In genomic region chr2:37570773-37571570, GRCh38 we compare ENCODE assay signal across 8 cellular contexts.
DNase-seq lines count a peak whose midpoint lies in the region; ATAC-seq and TF ChIP-seq lines count a peak whose summit lies in the region.

No MANE protein-coding gene starts in this region.

- H3K36me3 ChIP-seq in MG63 (no peaks in the 10 kb centered on the region), testis (ENCODE audit: low read depth, missing control alignments) (no peaks in the 10 kb centered on the region)

- no peaks in the 10 kb centered on the region for H3K9me3 Mint-ChIP-seq in type B pancreatic cell

- no peak for TF ChIP-seq POLR2A in GM18505 (IDR thresholded peaks at IDR 0.05; ENCODE audit: borderline replicate concordance, extremely low read depth, insufficient read depth, insufficient read length)
- no peak for TF ChIP-seq POLR2A in testis (IDR thresholded peaks at IDR 0.05)

- WGBS in testis, 2 donors: 83 to 89% methylated on average over 6 of the region's 6 CpGs

- H3K4me3 ChIP-seq in MG63 (no peak overlapping the region), testis (no peak overlapping the region)

- intact Hi-C loops in testis (cut with DNase I; ENCODE audit: low total_unique reads): no loop called here

- H3K27me3 ChIP-seq in MG63 (no peaks in the 10 kb centered on the region), testis (no peaks in the 10 kb centered on the region)

- no peaks in the 10 kb centered on the region for H3K36me3 Mint-ChIP-seq in type B pancreatic cell

- no peak for TF ChIP-seq CTCF in type B pancreatic cell (conservative IDR thresholded peaks at IDR 0.05)
- TF ChIP-seq CTCF in testis (IDR thresholded peaks at IDR 0.05): no peak

- H3K27ac ChIP-seq in testis: peak overlapping the region in 1 of 2 donors; percentile 64

- H3K4me3 Mint-ChIP-seq in type B pancreatic cell: no peak overlapping the region

- DNase-seq in MG63 (peak; percentile 87), foreskin melanocyte (peak; percentile 78), type B pancreatic cell (ENCODE audit: extremely low spot score, unreplicated experiment) (no peak), cerebellar cortex (ENCODE audit: low spot score) (no peak), testis (no peak)
- DNase-seq in effector CD4-positive, alpha-beta T cell: no peak

- H3K27me3 Mint-ChIP-seq in type B pancreatic cell: no peaks in the 10 kb centered on the region

- no peaks in the 10 kb centered on the region for H3K9me3 ChIP-seq in MG63
- no peaks in the 10 kb centered on the region for H3K9me3 ChIP-seq in testis

- H3K27ac Mint-ChIP-seq in type B pancreatic cell: peak overlapping the region; percentile 59

- H3K4me1 Mint-ChIP-seq in type B pancreatic cell (ENCODE audit: unreplicated experiment): peaks cover 18% of the 10 kb centered on the region

- ATAC-seq in GM18505 (IDR thresholded peaks at IDR 0.05; ENCODE audit: unreplicated experiment): peak; percentile 90
- peak; percentile 77 for ATAC-seq in GM21737 (IDR thresholded peaks at IDR 0.05; ENCODE audit: unreplicated experiment)

- H3K4me1 ChIP-seq in testis: peaks cover 5% of the 10 kb centered on the region

Comparison
In these comparisons a context has a peak if more than half of its experiments do, and no peak if none do; other contexts are left out.
1. DNase-seq: peak in MG63 (single experiment) and foreskin melanocyte (single experiment); none in type B pancreatic cell (single experiment), cerebellar cortex (single experiment), testis (single experiment) and effector CD4-positive, alpha-beta T cell (single experiment).